ENCODE assay signal across 8 cellular contexts in genomic region chr15:63195257-63196023, GRCh38. TPM values are rescaled to one million over a fixed set of nuclear protein-coding genes. Genes with fewer than 3 reads are reported as not detected.
DNase-seq lines count a peak whose midpoint lies in the region; ATAC-seq and TF ChIP-seq lines count a peak whose summit lies in the region.

No MANE protein-coding gene starts in this region.

- H3K27me3 Mint-ChIP-seq in CD4-positive, CD25-positive, alpha-beta regulatory T cell: no peaks in the 10 kb centered on the region
- H3K27me3 Mint-ChIP-seq in activated T-helper 1 cell treated with anti-CD3 and anti-CD28 coated beads, Interleukin-12 subunit alpha, Interleukin-12 subunit beta, Interleukin-2, Interleukin-4 antibody, amounts not matched to agents 30 ng/mL and 10 ng/mL and 1 ng/mL, durations not matched to agents 14 hours and 24 hours and 36 hours (ENCODE audit: insufficient read depth): no peaks in the 10 kb centered on the region
- no peaks in the 10 kb centered on the region for H3K27me3 Mint-ChIP-seq in osteocyte (ENCODE audit: unreplicated experiment)
- no peaks in the 10 kb centered on the region for H3K27me3 Mint-ChIP-seq in Caco-2 (ENCODE audit: insufficient read depth, unreplicated experiment)

- peaks cover 20% of the 10 kb centered on the region for H3K36me3 Mint-ChIP-seq in CD4-positive, CD25-positive, alpha-beta regulatory T cell
- peaks cover 41% of the 10 kb centered on the region for H3K36me3 Mint-ChIP-seq in activated T-helper 1 cell treated with anti-CD3 and anti-CD28 coated beads, Interleukin-12 subunit alpha, Interleukin-12 subunit beta, Interleukin-2, Interleukin-4 antibody, amounts not matched to agents 30 ng/mL and 10 ng/mL and 1 ng/mL, durations not matched to agents 14 hours and 24 hours and 36 hours (ENCODE audit: low read depth)
- H3K36me3 Mint-ChIP-seq in osteocyte (ENCODE audit: unreplicated experiment): peaks cover 2% of the 10 kb centered on the region
- H3K36me3 Mint-ChIP-seq in Caco-2 (ENCODE audit: insufficient read depth, unreplicated experiment): no peaks in the 10 kb centered on the region

- CTCF ChIA-PET in HEK293 (lab: Yijun Ruan, JAX): interaction anchor here (0.7 to 1.1 kb wide), 3 partner anchors 103 to 191 kb away, joined by 3 to 4 read pairs (median 3); no protein-coding TSS in a partner anchor
- CTCF ChIA-PET in Caco-2 (lab: Charles Lee): no interaction called here

- POLR2A ChIA-PET in HEK293 (lab: Yijun Ruan, JAX) (no interaction called here), Caco-2 (lab: Charles Lee) (no interaction called here)

- DNase-seq in CD4-positive, CD25-positive, alpha-beta regulatory T cell: no peak
- no peak for DNase-seq in activated T-helper 1 cell treated with anti-CD3 and anti-CD28 coated beads, Interleukin-12 subunit alpha, Interleukin-12 subunit beta, Interleukin-2, Interleukin-4 antibody, amounts not matched to agents 30 ng/mL and 10 ng/mL and 1 ng/mL, durations not matched to agents 14 hours and 24 hours and 36 hours (ENCODE audit: low spot score)
- no peak for DNase-seq in osteocyte (ENCODE audit: extremely low spot score, unreplicated experiment)
- no peak for DNase-seq in Caco-2
- no peak for DNase-seq in activated CD8-positive, alpha-beta memory T cell treated with anti-CD3 and anti-CD28 coated beads, Interleukin-2, amount 50 U/mL, for 4 hours

- no peak for ATAC-seq in CD4-positive, CD25-positive, alpha-beta regulatory T cell (ENCODE audit: low read depth in 2 of 2)
- no peak for ATAC-seq in HG02938 (IDR thresholded peaks at IDR 0.05; ENCODE audit: unreplicated experiment)

- no TSS peak for BruUV-seq in Caco-2 (replicated peaks; lab: Mats Ljungman, UMichigan)

- peak overlapping the region; percentile 96 for H3K27ac ChIP-seq in CD4-positive, CD25-positive, alpha-beta regulatory T cell (ENCODE audit: insufficient read depth, low read length, poor library complexity, severe bottlenecking)
- no peak overlapping the region for H3K27ac ChIP-seq in HEK293 (ENCODE audit: extremely low read depth, low read depth, low read length)
- peak overlapping the region; percentile 71 for H3K27ac ChIP-seq in muscle layer of duodenum (ENCODE audit: low read length)

- intact Hi-C loops in activated T-helper 1 cell treated with anti-CD3 and anti-CD28 coated beads, Interleukin-12 subunit alpha, Interleukin-12 subunit beta, Interleukin-2, Interleukin-4 antibody, amounts not matched to agents 30 ng/mL and 10 ng/mL and 1 ng/mL, durations not matched to agents 14 hours and 24 hours and 36 hours (cut with micrococcal nuclease): loop anchor here (10.0 kb wide), 1 partner anchor 1049 kb away; no protein-coding TSS in a partner anchor
- intact Hi-C loops in Caco-2 (cut with micrococcal nuclease; ENCODE audit: unreplicated experiment): no loop called here

- H3K9me3 Mint-ChIP-seq in CD4-positive, CD25-positive, alpha-beta regulatory T cell: no peaks in the 10 kb centered on the region
- H3K9me3 Mint-ChIP-seq in activated T-helper 1 cell treated with anti-CD3 and anti-CD28 coated beads, Interleukin-12 subunit alpha, Interleukin-12 subunit beta, Interleukin-2, Interleukin-4 antibody, amounts not matched to agents 30 ng/mL and 10 ng/mL and 1 ng/mL, durations not matched to agents 14 hours and 24 hours and 36 hours: no peaks in the 10 kb centered on the region
- H3K9me3 Mint-ChIP-seq in osteocyte (ENCODE audit: unreplicated experiment) (no peaks in the 10 kb centered on the region), Caco-2 (ENCODE audit: unreplicated experiment) (no peaks in the 10 kb centered on the region)

- H3K9me3 ChIP-seq in CD4-positive, CD25-positive, alpha-beta regulatory T cell (ENCODE audit: control insufficient read depth in 2 of 2, low read length in 2 of 2): no peaks in the 10 kb centered on the region
- H3K9me3 ChIP-seq in HEK293 (ENCODE audit: control insufficient read depth, insufficient read depth, low read depth, low read length): no peaks in the 10 kb centered on the region
- H3K9me3 ChIP-seq in muscle layer of duodenum (ENCODE audit: control insufficient read depth in 1 of 2, low read length in 2 of 2): no peaks in the 10 kb centered on the region
- H3K9me3 ChIP-seq in Caco-2: no peaks in the 10 kb centered on the region

- peaks cover 95% of the 10 kb centered on the region for H3K4me1 ChIP-seq in CD4-positive, CD25-positive, alpha-beta regulatory T cell (ENCODE audit: control insufficient read depth, insufficient read depth, low read length, poor library complexity, severe bottlenecking)
- H3K4me1 ChIP-seq in HEK293 (ENCODE audit: control insufficient read depth, insufficient read depth, low read length) (peaks cover 10% of the 10 kb centered on the region; the same call in 1 of the 2 replicates), muscle layer of duodenum (ENCODE audit: control insufficient read depth in 1 of 2, insufficient read depth in 2 of 2, low read length in 2 of 2) (peaks cover 21 to 53% of the 10 kb centered on the region in 2 donors), Caco-2 (0 out of 2 replicates have a peak, but pooled peaks cover 3% of the 10 kb centered on the region)

- H3K36me3 ChIP-seq in CD4-positive, CD25-positive, alpha-beta regulatory T cell (ENCODE audit: control insufficient read depth, insufficient read depth, low read length): peaks cover 5% of the 10 kb centered on the region
- no peaks in the 10 kb centered on the region for H3K36me3 ChIP-seq in HEK293 (ENCODE audit: control insufficient read depth in 2 of 2, insufficient read depth in 1 of 2, low read length in 2 of 2)
- no peaks in the 10 kb centered on the region for H3K36me3 ChIP-seq in muscle layer of duodenum (ENCODE audit: control insufficient read depth in 1 of 2, insufficient read depth in 2 of 2, low read length in 2 of 2)
- H3K36me3 ChIP-seq in Caco-2 (ENCODE audit: control insufficient read depth, insufficient read depth, low read length): no peaks in the 10 kb centered on the region

- no peaks in the 10 kb centered on the region for H3K27me3 ChIP-seq in CD4-positive, CD25-positive, alpha-beta regulatory T cell (ENCODE audit: control insufficient read depth, insufficient read depth, low read length)
- no peaks in the 10 kb centered on the region for H3K27me3 ChIP-seq in muscle layer of duodenum (ENCODE audit: low read depth, low read length)
- H3K27me3 ChIP-seq in Caco-2 (replicated peaks; ENCODE audit: control insufficient read depth, insufficient read depth, low read length): no peaks in the 10 kb centered on the region

- H3K4me3 Mint-ChIP-seq in CD4-positive, CD25-positive, alpha-beta regulatory T cell: peak overlapping the region; percentile 67 to 91 (median 84)
- H3K4me3 Mint-ChIP-seq in activated T-helper 1 cell treated with anti-CD3 and anti-CD28 coated beads, Interleukin-12 subunit alpha, Interleukin-12 subunit beta, Interleukin-2, Interleukin-4 antibody, amounts not matched to agents 30 ng/mL and 10 ng/mL and 1 ng/mL, durations not matched to agents 14 hours and 24 hours and 36 hours: peak overlapping the region; percentile 47
- H3K4me3 Mint-ChIP-seq in osteocyte (ENCODE audit: unreplicated experiment): no peak overlapping the region
- H3K4me3 Mint-ChIP-seq in Caco-2 (ENCODE audit: unreplicated experiment): no peak overlapping the region

- peaks cover 26 to 97% (median 75%) of the 10 kb centered on the region in 4 donors for H3K4me1 Mint-ChIP-seq in CD4-positive, CD25-positive, alpha-beta regulatory T cell
- peaks cover 80% of the 10 kb centered on the region for H3K4me1 Mint-ChIP-seq in activated T-helper 1 cell treated with anti-CD3 and anti-CD28 coated beads, Interleukin-12 subunit alpha, Interleukin-12 subunit beta, Interleukin-2, Interleukin-4 antibody, amounts not matched to agents 30 ng/mL and 10 ng/mL and 1 ng/mL, durations not matched to agents 14 hours and 24 hours and 36 hours (ENCODE audit: low read depth)
- peaks cover 47% of the 10 kb centered on the region for H3K4me1 Mint-ChIP-seq in osteocyte (ENCODE audit: unreplicated experiment)
- H3K4me1 Mint-ChIP-seq in Caco-2 (ENCODE audit: low read depth, unreplicated experiment): peaks cover 12% of the 10 kb centered on the region

- peak overlapping the region; percentile 92 for H3K4me3 ChIP-seq in CD4-positive, CD25-positive, alpha-beta regulatory T cell (ENCODE audit: low read depth, low read length)
- no peak overlapping the region for H3K4me3 ChIP-seq in HEK293 (ENCODE audit: low read depth, low read length)
- H3K4me3 ChIP-seq in muscle layer of duodenum (ENCODE audit: low read depth in 1 of 2, low read length in 2 of 2): no peak overlapping the region
- H3K4me3 ChIP-seq in Caco-2 (ENCODE audit: low read depth, low read length): no peak overlapping the region

- H3K27ac Mint-ChIP-seq in CD4-positive, CD25-positive, alpha-beta regulatory T cell: peak overlapping the region; percentile 94 to 98 (median 95)
- peak overlapping the region; percentile 41 for H3K27ac Mint-ChIP-seq in activated T-helper 1 cell treated with anti-CD3 and anti-CD28 coated beads, Interleukin-12 subunit alpha, Interleukin-12 subunit beta, Interleukin-2, Interleukin-4 antibody, amounts not matched to agents 30 ng/mL and 10 ng/mL and 1 ng/mL, durations not matched to agents 14 hours and 24 hours and 36 hours
- H3K27ac Mint-ChIP-seq in osteocyte (ENCODE audit: unreplicated experiment) (no peak overlapping the region), Caco-2 (ENCODE audit: unreplicated experiment) (no peak overlapping the region)

- TF ChIP-seq CTCF in HEK293 (tag by site-specific recombination; IDR thresholded peaks at IDR 0.05) (no peak), osteocyte (IDR thresholded peaks at IDR 0.05) (no peak), Caco-2 (IDR thresholded peaks at IDR 0.05; ENCODE audit: insufficient read depth in 1 of 2, low read depth in 1 of 2, low read length in 1 of 2, severe bottlenecking in 1 of 2, unreplicated experiment in 1 of 2) (no peak)

TF ChIP-seq in HEK293, 187 proteins besides CTCF, POLR2A, EP300 and RAD21:
- no peak for TF ChIP-seq ZNF48 (tag by site-specific recombination; IDR thresholded peaks at IDR 0.05)
- TF ChIP-seq GLIS2 (tag by site-specific recombination; IDR thresholded peaks at IDR 0.05): no peak
- TF ChIP-seq ZNF341 (tag by site-specific recombination; IDR thresholded peaks at IDR 0.05; ENCODE audit: low read depth): peak; percentile 73

RNA-seq across cellular contexts. Expression of gene RAB8B, which starts 6.0 kb away (rescaled TPM):
- 114 TPM for total RNA-seq in CD4-positive, CD25-positive, alpha-beta regulatory T cell
- 10 to 100 TPM; 67.4 to 82.4 (median 74.4) TPM for polyA plus RNA-seq in CD4-positive, CD25-positive, alpha-beta regulatory T cell
- 135 and 149 TPM in 2 replicates for total RNA-seq in activated T-helper 1 cell treated with anti-CD3 and anti-CD28 coated beads, Interleukin-12 subunit alpha, Interleukin-12 subunit beta, Interleukin-2, Interleukin-4 antibody, amounts not matched to agents 30 ng/mL and 10 ng/mL and 1 ng/mL, durations not matched to agents 14 hours and 24 hours and 36 hours
- total RNA-seq in osteocyte (27.9 and 29.8 TPM in 2 replicates), Caco-2 (2022) (17.3 and 18.2 TPM in 2 replicates)

RNA-seq across cellular contexts. Expression of gene RPS27L, which starts 38.2 kb away (rescaled TPM):
- 94.0 TPM for total RNA-seq in CD4-positive, CD25-positive, alpha-beta regulatory T cell
- 100 to 1,000 TPM; 264 to 422 (median 337) TPM for polyA plus RNA-seq in CD4-positive, CD25-positive, alpha-beta regulatory T cell
- total RNA-seq in activated T-helper 1 cell treated with anti-CD3 and anti-CD28 coated beads, Interleukin-12 subunit alpha, Interleukin-12 subunit beta, Interleukin-2, Interleukin-4 antibody, amounts not matched to agents 30 ng/mL and 10 ng/mL and 1 ng/mL, durations not matched to agents 14 hours and 24 hours and 36 hours: 163 and 164 TPM in 2 replicates
- 200 and 202 TPM in 2 replicates for total RNA-seq in osteocyte
- 62.2 and 73.0 TPM in 2 replicates for total RNA-seq in Caco-2 (2022)

Comparison
In these comparisons a context has a peak if more than half of its experiments do, and no peak if none do; other contexts are left out.
1. H3K27ac Mint-ChIP-seq: peak in CD4-positive, CD25-positive, alpha-beta regulatory T cell (3 of 3) and activated T-helper 1 cell treated with anti-CD3 and anti-CD28 coated beads, Interleukin-12 subunit alpha, Interleukin-12 subunit beta, Interleukin-2, Interleukin-4 antibody, amounts not matched to agents 30 ng/mL and 10 ng/mL and 1 ng/mL, durations not matched to agents 14 hours and 24 hours and 36 hours (single experiment); none in osteocyte (single experiment) and Caco-2 (single experiment).
2. H3K4me3 Mint-ChIP-seq: peak in CD4-positive, CD25-positive, alpha-beta regulatory T cell (4 of 4) and activated T-helper 1 cell treated with anti-CD3 and anti-CD28 coated beads, Interleukin-12 subunit alpha, Interleukin-12 subunit beta, Interleukin-2, Interleukin-4 antibody, amounts not matched to agents 30 ng/mL and 10 ng/mL and 1 ng/mL, durations not matched to agents 14 hours and 24 hours and 36 hours (single experiment); none in osteocyte (single experiment) and Caco-2 (single experiment).